1 cellular context compared by ENCODE assay signal in the genomic region with DNA sequence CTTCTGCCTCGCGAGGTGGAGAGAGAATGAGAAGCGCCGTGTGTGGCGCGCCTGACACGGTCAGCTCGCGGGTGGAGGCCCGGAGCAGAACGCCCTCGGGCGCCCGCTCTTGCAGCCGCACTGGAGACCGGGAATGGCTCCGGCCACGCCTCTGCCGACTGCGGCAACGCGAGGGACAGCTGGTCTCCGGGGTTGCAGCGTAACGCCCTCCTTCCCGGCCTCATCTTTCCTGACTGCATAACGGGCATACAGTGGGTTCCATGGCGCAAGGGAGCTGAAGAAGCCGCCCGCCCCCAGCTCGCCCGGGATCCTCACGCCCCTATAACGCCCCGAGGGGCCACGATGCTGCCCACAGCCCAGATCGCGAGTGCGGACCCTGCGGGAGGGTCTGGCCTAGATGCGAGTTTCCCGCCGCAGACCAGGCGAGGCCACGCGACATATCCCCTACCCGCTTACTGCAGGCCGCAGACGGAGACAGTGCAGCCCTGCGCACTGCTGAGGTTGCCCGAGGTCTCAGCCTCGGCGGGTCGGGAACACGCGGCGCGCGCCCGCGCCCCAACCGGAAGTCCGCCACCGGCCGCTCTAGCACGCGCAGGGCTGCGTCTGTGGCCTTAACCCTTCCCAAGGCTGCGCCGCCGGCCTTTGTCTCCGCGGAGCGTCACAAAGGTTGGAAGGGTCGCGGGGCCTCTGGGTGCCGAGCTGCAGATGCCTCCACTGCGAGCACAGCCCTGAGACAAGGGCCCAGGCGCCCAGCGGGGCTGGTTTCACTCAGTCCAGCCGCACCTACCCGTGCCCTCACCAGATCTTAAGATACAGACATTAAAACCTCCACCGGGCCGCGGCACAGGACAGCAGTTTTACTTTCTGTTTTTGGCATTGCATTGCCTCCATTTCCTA.
TF ChIP-seq lines count a peak whose summit lies in the region.

No MANE protein-coding gene starts in this region.

TF ChIP-seq in GM12878, 131 proteins besides CTCF, POLR2A, EP300 and RAD21 (continued from another document and continues in another):
- no peak for TF ChIP-seq E2F8 (IDR thresholded peaks at IDR 0.05; ENCODE audit: low read depth, partially characterized antibody)
- TF ChIP-seq FOS (IDR thresholded peaks at IDR 0.05; ENCODE audit: borderline replicate concordance, extremely low read depth, insufficient read length) = no peak
- TF ChIP-seq ZNF384 (IDR thresholded peaks at IDR 0.05; ENCODE audit: borderline replicate concordance, low read depth, low read length) = no peak
- TF ChIP-seq ESRRA (IDR thresholded peaks at IDR 0.05; ENCODE audit: low read length) = 0 out of 2 replicates have a peak, but pooled peaks have one; percentile 37
- TF ChIP-seq RFX5 (IDR thresholded peaks at IDR 0.05; ENCODE audit: low read depth, low read length) = no peak
- peak; percentile 88 for TF ChIP-seq DPF2 (IDR thresholded peaks at IDR 0.05)
- no peak for TF ChIP-seq CEBPZ (IDR thresholded peaks at IDR 0.05; ENCODE audit: low read depth, low read length)
- TF ChIP-seq TAF1 (IDR thresholded peaks at IDR 0.05; ENCODE audit: borderline replicate concordance, low read depth, low read length) = peak; percentile 97
- TF ChIP-seq, protein P1, sequence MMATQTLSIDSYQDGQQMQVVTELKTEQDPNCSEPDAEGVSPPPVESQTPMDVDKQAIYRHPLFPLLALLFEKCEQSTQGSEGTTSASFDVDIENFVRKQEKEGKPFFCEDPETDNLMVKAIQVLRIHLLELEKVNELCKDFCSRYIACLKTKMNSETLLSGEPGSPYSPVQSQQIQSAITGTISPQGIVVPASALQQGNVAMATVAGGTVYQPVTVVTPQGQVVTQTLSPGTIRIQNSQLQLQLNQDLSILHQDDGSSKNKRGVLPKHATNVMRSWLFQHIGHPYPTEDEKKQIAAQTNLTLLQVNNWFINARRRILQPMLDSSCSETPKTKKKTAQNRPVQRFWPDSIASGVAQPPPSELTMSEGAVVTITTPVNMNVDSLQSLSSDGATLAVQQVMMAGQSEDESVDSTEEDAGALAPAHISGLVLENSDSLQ (IDR thresholded peaks at IDR 0.05) = no peak
- TF ChIP-seq USF2 (IDR thresholded peaks at IDR 0.05; ENCODE audit: borderline replicate concordance, low read depth, low read length) = no peak
- TF ChIP-seq PBX3 (IDR thresholded peaks at IDR 0.05; ENCODE audit: insufficient replicate concordance, low read depth, low read length) = no peak
- no peak for TF ChIP-seq TCF7 (IDR thresholded peaks at IDR 0.05; ENCODE audit: borderline replicate concordance)
- TF ChIP-seq NFXL1 (IDR thresholded peaks at IDR 0.05; ENCODE audit: borderline replicate concordance) = 0 out of 2 replicates have a peak, but pooled peaks have one; percentile 50
- no peak for TF ChIP-seq CBX5 (IDR thresholded peaks at IDR 0.05; ENCODE audit: low read depth)
- no peak for TF ChIP-seq RELA (IDR thresholded peaks at IDR 0.05; ENCODE audit: borderline replicate concordance, partially characterized antibody)
- TF ChIP-seq LARP7 (IDR thresholded peaks at IDR 0.05) = peak; percentile 94
- no peak for TF ChIP-seq TARDBP (IDR thresholded peaks at IDR 0.05; ENCODE audit: borderline replicate concordance)
- TF ChIP-seq FOXK2 (IDR thresholded peaks at IDR 0.05) = no peak
- no peak for TF ChIP-seq CEBPB (IDR thresholded peaks at IDR 0.05; ENCODE audit: borderline replicate concordance in 1 of 2, low read depth in 2 of 2, low read length in 2 of 2)
- TF ChIP-seq NFIC (IDR thresholded peaks at IDR 0.05; ENCODE audit: low read depth, low read length) = no peak
- TF ChIP-seq BMI1 (IDR thresholded peaks at IDR 0.05; ENCODE audit: borderline replicate concordance) = no peak
- TF ChIP-seq ZNF217 (IDR thresholded peaks at IDR 0.05) = peak; percentile 82; the same call in 1 of the 2 replicates
- 0 out of 2 replicates have a peak, but pooled peaks have one; percentile 8 for TF ChIP-seq CHD2 (IDR thresholded peaks at IDR 0.05; ENCODE audit: borderline replicate concordance, low read depth, low read length)
- peak; percentile 97 for TF ChIP-seq NR2F1 (conservative IDR thresholded peaks at IDR 0.05)
- TF ChIP-seq JUND (IDR thresholded peaks at IDR 0.05; ENCODE audit: low read depth, low read length) = no peak
- no peak for TF ChIP-seq RAD51 (IDR thresholded peaks at IDR 0.05)
- peak; percentile 32 for TF ChIP-seq SP1 (IDR thresholded peaks at IDR 0.05; ENCODE audit: low read depth, low read length)
- TF ChIP-seq E4F1 (IDR thresholded peaks at IDR 0.05; ENCODE audit: borderline replicate concordance, partially characterized antibody) = no peak
- TF ChIP-seq STAT3 (IDR thresholded peaks at IDR 0.05; ENCODE audit: low read depth, low read length) = no peak
- peak; percentile 76; the same call in 1 of the 2 replicates for TF ChIP-seq PAX5 (IDR thresholded peaks at IDR 0.05; ENCODE audit: borderline replicate concordance, low read depth, low read length)
- TF ChIP-seq, protein P2, sequence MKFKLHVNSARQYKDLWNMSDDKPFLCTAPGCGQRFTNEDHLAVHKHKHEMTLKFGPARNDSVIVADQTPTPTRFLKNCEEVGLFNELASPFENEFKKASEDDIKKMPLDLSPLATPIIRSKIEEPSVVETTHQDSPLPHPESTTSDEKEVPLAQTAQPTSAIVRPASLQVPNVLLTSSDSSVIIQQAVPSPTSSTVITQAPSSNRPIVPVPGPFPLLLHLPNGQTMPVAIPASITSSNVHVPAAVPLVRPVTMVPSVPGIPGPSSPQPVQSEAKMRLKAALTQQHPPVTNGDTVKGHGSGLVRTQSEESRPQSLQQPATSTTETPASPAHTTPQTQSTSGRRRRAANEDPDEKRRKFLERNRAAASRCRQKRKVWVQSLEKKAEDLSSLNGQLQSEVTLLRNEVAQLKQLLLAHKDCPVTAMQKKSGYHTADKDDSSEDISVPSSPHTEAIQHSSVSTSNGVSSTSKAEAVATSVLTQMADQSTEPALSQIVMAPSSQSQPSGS (IDR thresholded peaks at IDR 0.05; ENCODE audit: low read length) = no peak
- TF ChIP-seq IRF5 (IDR thresholded peaks at IDR 0.05; ENCODE audit: borderline replicate concordance) = 0 out of 2 replicates have a peak, but pooled peaks have one; percentile 22
- TF ChIP-seq, protein P3, sequence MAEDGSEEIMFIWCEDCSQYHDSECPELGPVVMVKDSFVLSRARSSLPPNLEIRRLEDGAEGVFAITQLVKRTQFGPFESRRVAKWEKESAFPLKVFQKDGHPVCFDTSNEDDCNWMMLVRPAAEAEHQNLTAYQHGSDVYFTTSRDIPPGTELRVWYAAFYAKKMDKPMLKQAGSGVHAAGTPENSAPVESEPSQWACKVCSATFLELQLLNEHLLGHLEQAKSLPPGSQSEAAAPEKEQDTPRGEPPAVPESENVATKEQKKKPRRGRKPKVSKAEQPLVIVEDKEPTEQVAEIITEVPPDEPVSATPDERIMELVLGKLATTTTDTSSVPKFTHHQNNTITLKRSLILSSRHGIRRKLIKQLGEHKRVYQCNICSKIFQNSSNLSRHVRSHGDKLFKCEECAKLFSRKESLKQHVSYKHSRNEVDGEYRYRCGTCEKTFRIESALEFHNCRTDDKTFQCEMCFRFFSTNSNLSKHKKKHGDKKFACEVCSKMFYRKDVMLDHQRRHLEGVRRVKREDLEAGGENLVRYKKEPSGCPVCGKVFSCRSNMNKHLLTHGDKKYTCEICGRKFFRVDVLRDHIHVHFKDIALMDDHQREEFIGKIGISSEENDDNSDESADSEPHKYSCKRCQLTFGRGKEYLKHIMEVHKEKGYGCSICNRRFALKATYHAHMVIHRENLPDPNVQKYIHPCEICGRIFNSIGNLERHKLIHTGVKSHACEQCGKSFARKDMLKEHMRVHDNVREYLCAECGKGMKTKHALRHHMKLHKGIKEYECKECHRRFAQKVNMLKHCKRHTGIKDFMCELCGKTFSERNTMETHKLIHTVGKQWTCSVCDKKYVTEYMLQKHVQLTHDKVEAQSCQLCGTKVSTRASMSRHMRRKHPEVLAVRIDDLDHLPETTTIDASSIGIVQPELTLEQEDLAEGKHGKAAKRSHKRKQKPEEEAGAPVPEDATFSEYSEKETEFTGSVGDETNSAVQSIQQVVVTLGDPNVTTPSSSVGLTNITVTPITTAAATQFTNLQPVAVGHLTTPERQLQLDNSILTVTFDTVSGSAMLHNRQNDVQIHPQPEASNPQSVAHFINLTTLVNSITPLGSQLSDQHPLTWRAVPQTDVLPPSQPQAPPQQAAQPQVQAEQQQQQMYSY (CRISPR knock-in tag; IDR thresholded peaks at IDR 0.05) = no peak
- 0 out of 2 replicates have a peak, but pooled peaks have one; percentile 63 for TF ChIP-seq BACH1 (IDR thresholded peaks at IDR 0.05; ENCODE audit: borderline replicate concordance)
- TF ChIP-seq BCL11A (IDR thresholded peaks at IDR 0.05; ENCODE audit: low read depth, low read length) = no peak
- TF ChIP-seq SMARCA5 (IDR thresholded peaks at IDR 0.05) = peak; percentile 83
- TF ChIP-seq ASH2L (IDR thresholded peaks at IDR 0.05; ENCODE audit: borderline replicate concordance, low read depth) = 0 out of 2 replicates have a peak, but pooled peaks have one; percentile 79
